ENCODE assay signal across 14 cellular contexts in the genomic region with DNA sequence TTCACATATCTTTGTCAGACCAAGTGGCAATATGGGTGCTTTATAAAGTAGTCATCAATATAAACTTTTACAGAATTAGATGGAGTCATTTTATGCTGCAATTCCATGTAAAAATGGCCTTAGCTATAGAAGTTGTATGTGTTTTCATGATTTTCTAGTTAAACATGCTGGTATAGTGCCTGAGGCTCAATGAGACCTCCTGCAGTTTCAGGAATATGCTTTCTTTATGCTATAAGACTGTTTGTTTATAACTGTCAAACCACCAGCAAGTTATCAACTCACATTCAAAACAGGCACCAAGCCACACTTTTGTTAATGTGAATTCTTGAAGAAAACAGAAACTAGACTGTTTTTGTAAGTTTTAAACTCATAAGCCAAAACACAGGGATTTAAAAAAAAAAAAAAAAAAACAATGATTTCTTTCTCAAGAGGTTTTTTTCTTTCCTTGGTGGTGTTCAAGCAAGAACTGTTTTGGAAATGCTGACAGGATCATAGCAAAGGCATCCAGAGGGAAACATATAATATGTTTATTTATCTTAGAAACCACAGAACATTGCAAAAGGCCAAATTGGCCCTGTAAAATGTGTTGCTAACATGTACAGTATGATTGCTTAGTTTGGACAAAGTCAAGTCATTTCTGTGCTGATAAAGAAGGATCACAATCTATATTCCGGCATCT. TPM values are rescaled to one million over a fixed set of nuclear protein-coding genes. Genes with fewer than 3 reads are reported as not detected.
DNase-seq lines count a peak whose midpoint lies in the region; ATAC-seq and TF ChIP-seq lines count a peak whose summit lies in the region.
"Had no signal": no experiment of that assay in that cellular context is flagged by ENCODE, and none has a peak within 500 bp of the region (broad histone marks: within the 10 kb centered on the region; RNA-seq: fewer than 3 reads in every experiment).

No MANE protein-coding gene starts in this region.

- WGBS in trophoblast cell (ENCODE audit: extremely low coverage, insufficient coverage, insufficient read length) = no CpG with 5 or more reads among the region's 1 CpG
- 88 to 92% methylated on average over 1 of the region's 1 CpG for WGBS in endodermal cell (ENCODE audit: insufficient coverage in 1 of 2, insufficient read length in 1 of 2), 2 experiments

- H4K8ac ChIP-seq in trophoblast cell (ENCODE audit: low read depth, low read length) = no peak overlapping the region

- H3K27me3 ChIP-seq in trophoblast cell (ENCODE audit: insufficient read depth, low read length) (no peaks in the 10 kb centered on the region), endodermal cell (ENCODE audit: control insufficient read depth, insufficient read depth, low read length, poor library complexity, severe bottlenecking) (peaks cover 5% of the 10 kb centered on the region)

- H3K4me1 ChIP-seq in trophoblast cell (ENCODE audit: control insufficient read depth in 1 of 2, insufficient read depth in 2 of 2, low read length in 2 of 2) (peaks cover 2 to 6% of the 10 kb centered on the region in 2 experiments), endodermal cell (ENCODE audit: control insufficient read depth, insufficient read depth, low read length) (peaks cover 11% of the 10 kb centered on the region)

- H3K9ac ChIP-seq in trophoblast cell (ENCODE audit: low read length) (no peak overlapping the region), endodermal cell (ENCODE audit: extremely low read depth, low read length, poor library complexity, severe bottlenecking) (no peak overlapping the region)

- H3K18ac ChIP-seq in trophoblast cell (ENCODE audit: low read length) = no peak overlapping the region

- H3K23ac ChIP-seq in trophoblast cell (ENCODE audit: low read length) = no peak overlapping the region

- no peak overlapping the region for H2AFZ ChIP-seq in trophoblast cell (ENCODE audit: insufficient read depth, low read length, poor library complexity)

- no peak overlapping the region for H3K4ac ChIP-seq in trophoblast cell (ENCODE audit: low read depth, low read length)

- H3K9me3 ChIP-seq in trophoblast cell (ENCODE audit: insufficient read depth, low read depth, low read length) (no peaks in the 10 kb centered on the region), endodermal cell (ENCODE audit: control insufficient read depth, low read length) (peaks cover 4% of the 10 kb centered on the region)

- H3K79me2 ChIP-seq in trophoblast cell (ENCODE audit: control insufficient read depth, insufficient read depth, low read length, poor library complexity) = no peaks in the 10 kb centered on the region

- H3K79me1 ChIP-seq in trophoblast cell (ENCODE audit: low read length) = peaks cover 6% of the 10 kb centered on the region

- H3K4me2 ChIP-seq in trophoblast cell (ENCODE audit: low read length) = no peak overlapping the region

- H3K4me1 Mint-ChIP-seq in endodermal cell = peaks cover 20% of the 10 kb centered on the region
- H3K4me1 Mint-ChIP-seq: CD8-positive, alpha-beta memory T cell had no signal

- no peak overlapping the region for H3K4me3 ChIP-seq in fibroblast of villous mesenchyme (ENCODE audit: low read depth, low read length)
- H3K4me3 ChIP-seq in trophoblast cell (ENCODE audit: low read depth, low read length) = no peak overlapping the region
- H3K4me3 ChIP-seq in endodermal cell (ENCODE audit: low read length) = no peak overlapping the region
- H3K4me3 ChIP-seq: coronary artery had no signal

- ATAC-seq in GM18498 (IDR thresholded peaks at IDR 0.05; ENCODE audit: unreplicated experiment) = no peak
- ATAC-seq: activated CD4-positive, CD25-positive, alpha-beta regulatory T cell treated with anti-CD3 and anti-CD28 coated beads, Interleukin-2, amount 50 U/mL, for 24 hours; Panc1 had no signal

- no peak overlapping the region for H3K4me3 Mint-ChIP-seq in endodermal cell
- H3K4me3 Mint-ChIP-seq: activated T-helper 1 cell treated with anti-CD3 and anti-CD28 coated beads, Interleukin-12 subunit alpha, Interleukin-12 subunit beta, Interleukin-2, Interleukin-4 antibody, amounts not matched to agents 30 ng/mL and 10 ng/mL and 1 ng/mL, durations not matched to agents 14 hours and 24 hours and 36 hours; CD8-positive, alpha-beta memory T cell had no signal

- H2BK12ac ChIP-seq in trophoblast cell (ENCODE audit: low read length) = no peak overlapping the region

- H2BK5ac ChIP-seq in trophoblast cell (ENCODE audit: low read depth, low read length, poor library complexity) = no peak overlapping the region

- DNase-seq in COLO829 (ENCODE audit: low spot score) (peak; percentile 28), T1000 (lab: John Stamatoyannopoulos, UW) (peak; percentile 89), fibroblast of villous mesenchyme (ENCODE audit: low read depth) (peak; percentile 98), trophoblast cell (peak; percentile 10 to 50), endodermal cell (no peak), hippocampal formation (lab: John Stamatoyannopoulos, UW) (no peak), NCI-H524 treated with DMSO at 0.1 percent for 48 hours (lab: John Stamatoyannopoulos, UW) (no peak)
- DNase-seq: CD8-positive, alpha-beta memory T cell; NCI-H2081 treated with DMSO at 0.1 percent for 48 hours had no signal

- H3K9me3 Mint-ChIP-seq in endodermal cell = no peaks in the 10 kb centered on the region
- H3K9me3 Mint-ChIP-seq: activated T-helper 1 cell treated with anti-CD3 and anti-CD28 coated beads, Interleukin-12 subunit alpha, Interleukin-12 subunit beta, Interleukin-2, Interleukin-4 antibody, amounts not matched to agents 30 ng/mL and 10 ng/mL and 1 ng/mL, durations not matched to agents 14 hours and 24 hours and 36 hours had no signal

- H3K36me3 Mint-ChIP-seq in endodermal cell (ENCODE audit: low read depth) = no peaks in the 10 kb centered on the region
- H3K36me3 Mint-ChIP-seq: CD8-positive, alpha-beta memory T cell had no signal

- H3K27ac Mint-ChIP-seq in endodermal cell = no peak overlapping the region
- H3K27ac Mint-ChIP-seq: activated T-helper 1 cell treated with anti-CD3 and anti-CD28 coated beads, Interleukin-12 subunit alpha, Interleukin-12 subunit beta, Interleukin-2, Interleukin-4 antibody, amounts not matched to agents 30 ng/mL and 10 ng/mL and 1 ng/mL, durations not matched to agents 14 hours and 24 hours and 36 hours; CD8-positive, alpha-beta memory T cell had no signal

- H3K27ac ChIP-seq in trophoblast cell (ENCODE audit: low read depth, low read length) = peak overlapping the region; percentile 34
- no peak overlapping the region for H3K27ac ChIP-seq in endodermal cell (ENCODE audit: low read depth, low read length)

- no peak overlapping the region for H2AK5ac ChIP-seq in trophoblast cell (ENCODE audit: low read length)

- H4K12ac ChIP-seq in trophoblast cell (ENCODE audit: low read depth, low read length) = no peak overlapping the region

- no peak overlapping the region for H3K14ac ChIP-seq in trophoblast cell (ENCODE audit: low read length)

- peaks cover 6% of the 10 kb centered on the region for H3K27me3 Mint-ChIP-seq in endodermal cell (ENCODE audit: insufficient read depth)

- H3K36me3 ChIP-seq in trophoblast cell (ENCODE audit: control insufficient read depth in 1 of 2, insufficient read depth in 2 of 2, low read length in 2 of 2) = no peaks in the 10 kb centered on the region
- H3K36me3 ChIP-seq in endodermal cell (ENCODE audit: control insufficient read depth, insufficient read depth, low read length) = no peaks in the 10 kb centered on the region

- TF ChIP-seq CTCF in fibroblast of villous mesenchyme (IDR thresholded peaks at IDR 0.05; ENCODE audit: insufficient read depth, low read depth, low read length) = no peak
- no peak for TF ChIP-seq CTCF in endodermal cell (conservative IDR thresholded peaks at IDR 0.05)

- H2BK120ac ChIP-seq in trophoblast cell (ENCODE audit: insufficient read depth, low read length, poor library complexity) = no peak overlapping the region

- no peak overlapping the region for H4K91ac ChIP-seq in trophoblast cell (ENCODE audit: low read depth, low read length)

RNA-seq across cellular contexts. Expression of a gene that starts 28.8 kb away (rescaled TPM):
- total RNA-seq in fibroblast of villous mesenchyme (487 and 603 TPM in 2 replicates), endodermal cell (under 1 TPM in 1 of 2 donors, not detected in 1; 0.31 TPM)
- polyA plus RNA-seq in trophoblast cell (2013) = 921 and 976 TPM in 2 replicates
- polyA plus RNA-seq in endodermal cell (2013, experiment 1 of 2) = 57.3 TPM
- polyA plus RNA-seq in endodermal cell (2013, experiment 2 of 2) = 56.7 TPM
- total RNA-seq: activated T-helper 1 cell treated with anti-CD3 and anti-CD28 coated beads, Interleukin-12 subunit alpha, Interleukin-12 subunit beta, Interleukin-2, Interleukin-4 antibody, amounts not matched to agents 30 ng/mL and 10 ng/mL and 1 ng/mL, durations not matched to agents 14 hours and 24 hours and 36 hours; CD8-positive, alpha-beta memory T cell had no signal
- polyA plus RNA-seq: CD8-positive, alpha-beta memory T cell had no signal

RNA-seq across cellular contexts. Expression of a gene that starts 42.5 kb away (rescaled TPM):
- total RNA-seq in fibroblast of villous mesenchyme (125 and 258 TPM in 2 replicates), endodermal cell (not detected)
- 99.3 and 117 TPM in 2 replicates for polyA plus RNA-seq in trophoblast cell (2013)
- 7.8 TPM for polyA plus RNA-seq in endodermal cell (2013, experiment 1 of 2)
- 7.8 TPM for polyA plus RNA-seq in endodermal cell (2013, experiment 2 of 2)
- total RNA-seq: activated T-helper 1 cell treated with anti-CD3 and anti-CD28 coated beads, Interleukin-12 subunit alpha, Interleukin-12 subunit beta, Interleukin-2, Interleukin-4 antibody, amounts not matched to agents 30 ng/mL and 10 ng/mL and 1 ng/mL, durations not matched to agents 14 hours and 24 hours and 36 hours; CD8-positive, alpha-beta memory T cell had no signal
- polyA plus RNA-seq: CD8-positive, alpha-beta memory T cell had no signal

Comparison
In these comparisons a context has a peak if more than half of its experiments do, and no peak if none do; other contexts are left out.
1. DNase-seq: peak in COLO829 (single experiment), T1000 (single experiment), fibroblast of villous mesenchyme (single experiment) and trophoblast cell (2 of 2); none in endodermal cell (single experiment), hippocampal formation (0 of 2) and NCI-H524 treated with DMSO at 0.1 percent for 48 hours (single experiment).
2. RNA of a gene that starts 28.8 kb away (total RNA-seq): 487 to 603 TPM in fibroblast of villous mesenchyme; 0.31 TPM in endodermal cell; every median in the first group is over 100 times any median in the second.
3. RNA of a gene that starts 42.5 kb away (total RNA-seq): 125 to 258 TPM in fibroblast of villous mesenchyme; not detected in endodermal cell; every median in the first group is over 100 times any median in the second.